ENCODE assay signal across 24 cellular contexts in genomic region chr5:138911441-138911840, GRCh38. TPM values are rescaled to one million over a fixed set of nuclear protein-coding genes. Genes with fewer than 3 reads are reported as not detected.
DNase-seq lines count a peak whose midpoint lies in the region; ATAC-seq and TF ChIP-seq lines count a peak whose summit lies in the region.
"Had no signal": no experiment of that assay in that cellular context is flagged by ENCODE, and none has a peak within 500 bp of the region (broad histone marks: within the 10 kb centered on the region; RNA-seq: fewer than 3 reads in every experiment).

No MANE protein-coding gene starts in this region.

- H2AFZ ChIP-seq in mesenchymal stem cell (ENCODE audit: low read depth, low read length): no peak overlapping the region

- no peak overlapping the region for H2BK15ac ChIP-seq in mesenchymal stem cell (ENCODE audit: low read depth, poor library complexity, severe bottlenecking)

- no peak overlapping the region for H3K4me2 ChIP-seq in mesenchymal stem cell (ENCODE audit: low read length, poor library complexity, severe bottlenecking)
- H3K4me2 ChIP-seq: A549 had no signal

- peaks cover 0 to 3% (median 0%) of the 10 kb centered on the region in 5 experiments for H3K9me3 Mint-ChIP-seq in brain
- H3K9me3 Mint-ChIP-seq: activated naive CD4-positive, alpha-beta T cell treated with anti-CD3 and anti-CD28 coated beads, Interleukin-2, amount 10 ng/mL, durations not matched to agents 7 days and 5 days; endodermal cell; memory B cell had no signal

- no peak overlapping the region for H3K9ac ChIP-seq in mesenchymal stem cell (ENCODE audit: low read length)

- no peak overlapping the region for H3K27ac ChIP-seq in mesenchymal stem cell (ENCODE audit: low read length, poor library complexity, severe bottlenecking)
- H3K27ac ChIP-seq: A549, colonic mucosa had no signal

- peak; percentile 54 for DNase-seq in AG10803 (ENCODE audit: low read depth)
- peak; percentile 21 for DNase-seq in NCI-H524 treated with DMSO at 0.1 percent for 48 hours (lab: John Stamatoyannopoulos, UW)
- peak; percentile 37 for DNase-seq in mesenchymal stem cell
- DNase-seq in HPDE6-E6E7 (ENCODE audit: extremely low spot score): no peak
- DNase-seq in SHP77 (lab: John Stamatoyannopoulos, UW): no peak
- DNase-seq: activated naive CD4-positive, alpha-beta T cell treated with anti-CD3 and anti-CD28 coated beads, Interleukin-2, amount 10 ng/mL, durations not matched to agents 7 days and 5 days; activated T-cell treated with anti-CD3 and anti-CD28 coated beads, Interleukin-2, amount 50 U/mL, for 48 hours; C1 segment of cervical spinal cord; colonic mucosa; endodermal cell; naive B cell; NCI-H146; NCI-H2171; NCI-H526; SW 1271; trophoblast cell had no signal

- no peaks in the 10 kb centered on the region for H3K27me3 Mint-ChIP-seq in brain
- H3K27me3 Mint-ChIP-seq: memory B cell, naive B cell had no signal

- H3K4ac ChIP-seq in mesenchymal stem cell (ENCODE audit: low read depth in 1 of 2, low read length in 2 of 2): no peak overlapping the region

- no peak overlapping the region for H3K18ac ChIP-seq in mesenchymal stem cell (ENCODE audit: low read depth in 1 of 2, low read length in 2 of 2)

- H2BK5ac ChIP-seq in mesenchymal stem cell (ENCODE audit: low read depth, low read length, poor library complexity, severe bottlenecking): no peak overlapping the region

- H4K91ac ChIP-seq in mesenchymal stem cell (ENCODE audit: low read length): no peak overlapping the region

- no peak overlapping the region for H3K4me3 Mint-ChIP-seq in brain
- H3K4me3 Mint-ChIP-seq: activated naive CD4-positive, alpha-beta T cell treated with anti-CD3 and anti-CD28 coated beads, Interleukin-2, amount 10 ng/mL, durations not matched to agents 7 days and 5 days; endodermal cell; memory B cell; naive B cell had no signal

- H2AK5ac ChIP-seq in mesenchymal stem cell (ENCODE audit: low read length, severe bottlenecking): no peak overlapping the region

- TF ChIP-seq CTCF in AG10803 (conservative IDR thresholded peaks at IDR 0.05; ENCODE audit: low read length): no peak
- TF ChIP-seq CTCF in brain (conservative IDR thresholded peaks at IDR 0.05): no peak

- H3K4me1 Mint-ChIP-seq in brain: no peaks in the 10 kb centered on the region

- no peak overlapping the region for H3K14ac ChIP-seq in mesenchymal stem cell (ENCODE audit: low read length in 2 of 2)

- no peak overlapping the region for H2BK12ac ChIP-seq in mesenchymal stem cell (ENCODE audit: low read length in 2 of 2)

- H3K23ac ChIP-seq in mesenchymal stem cell (ENCODE audit: low read length in 2 of 2): no peak overlapping the region

- peaks cover 6% of the 10 kb centered on the region for H3K4me1 ChIP-seq in mesenchymal stem cell (ENCODE audit: control insufficient read depth, insufficient read depth, low read depth, low read length)
- H3K4me1 ChIP-seq: A549, colonic mucosa had no signal

- H3K27ac Mint-ChIP-seq in brain: peak overlapping the region in 3 of 5 experiments; percentile 0 to 3 (median 2)
- H3K27ac Mint-ChIP-seq: activated naive CD4-positive, alpha-beta T cell treated with anti-CD3 and anti-CD28 coated beads, Interleukin-2, amount 10 ng/mL, durations not matched to agents 7 days and 5 days; memory B cell had no signal

- H3K27me3 ChIP-seq in mesenchymal stem cell (ENCODE audit: control insufficient read depth in 1 of 2, insufficient read depth in 1 of 2, low read length in 2 of 2): no peaks in the 10 kb centered on the region
- H3K27me3 ChIP-seq: ascending aorta, colonic mucosa, right atrium auricular region had no signal

- no peak overlapping the region for H2BK120ac ChIP-seq in mesenchymal stem cell (ENCODE audit: low read depth, low read length)

- no peak for ATAC-seq in HG03469 (IDR thresholded peaks at IDR 0.05; ENCODE audit: unreplicated experiment)
- no peak for ATAC-seq in HG02852 (IDR thresholded peaks at IDR 0.05; ENCODE audit: unreplicated experiment)
- ATAC-seq: A549; activated CD4-positive, CD25-positive, alpha-beta regulatory T cell treated with anti-CD3 and anti-CD28 coated beads, Interleukin-2, amount 50 U/mL, for 24 hours had no signal

- peaks cover 84% of the 10 kb centered on the region for H3K36me3 Mint-ChIP-seq in brain
- H3K36me3 Mint-ChIP-seq: activated naive CD4-positive, alpha-beta T cell treated with anti-CD3 and anti-CD28 coated beads, Interleukin-2, amount 10 ng/mL, durations not matched to agents 7 days and 5 days had no signal

- H3K9me3 ChIP-seq in mesenchymal stem cell (ENCODE audit: control insufficient read depth, low read length): no peaks in the 10 kb centered on the region
- H3K9me3 ChIP-seq: A549, ascending aorta, colonic mucosa, right atrium auricular region had no signal

- H3K79me1 ChIP-seq in mesenchymal stem cell (replicated peaks; ENCODE audit: low read length, poor library complexity, severe bottlenecking): peaks cover 38% of the 10 kb centered on the region

- no peak overlapping the region for H4K8ac ChIP-seq in mesenchymal stem cell (ENCODE audit: low read length)

- H3K4me3 ChIP-seq in AG10803 (ENCODE audit: low read length) (no peak overlapping the region), mesenchymal stem cell (ENCODE audit: insufficient read depth in 1 of 2, low read depth in 1 of 2, low read length in 2 of 2) (no peak overlapping the region)
- H3K4me3 ChIP-seq: A549, ascending aorta, colonic mucosa, right atrium auricular region had no signal

- H3K36me3 ChIP-seq in mesenchymal stem cell (ENCODE audit: control insufficient read depth in 1 of 2, insufficient read depth in 2 of 2, low read depth in 1 of 2, low read length in 2 of 2): peaks cover 15 to 66% of the 10 kb centered on the region in 2 experiments
- H3K36me3 ChIP-seq: colonic mucosa had no signal

RNA-seq across cellular contexts. Expression of gene LRRTM2, which starts 36.3 kb away (rescaled TPM):
- 2.8 TPM for polyA plus RNA-seq in brain (ENCODE audit: insufficient read depth, low read depth, low replicate concordance)
- 0.86 TPM for polyA plus RNA-seq in mesenchymal stem cell (2013, experiment 1 of 2)
- polyA plus RNA-seq in mesenchymal stem cell (2013, experiment 2 of 2): 1.2 TPM
- polyA plus RNA-seq: A549 had no signal

Comparison
In these comparisons a context has a peak if more than half of its experiments do, and no peak if none do; other contexts are left out.
1. DNase-seq: peak in AG10803 (single experiment), NCI-H524 treated with DMSO at 0.1 percent for 48 hours (single experiment) and mesenchymal stem cell (single experiment); none in HPDE6-E6E7 (single experiment) and SHP77 (0 of 2).